In the genomic region with DNA sequence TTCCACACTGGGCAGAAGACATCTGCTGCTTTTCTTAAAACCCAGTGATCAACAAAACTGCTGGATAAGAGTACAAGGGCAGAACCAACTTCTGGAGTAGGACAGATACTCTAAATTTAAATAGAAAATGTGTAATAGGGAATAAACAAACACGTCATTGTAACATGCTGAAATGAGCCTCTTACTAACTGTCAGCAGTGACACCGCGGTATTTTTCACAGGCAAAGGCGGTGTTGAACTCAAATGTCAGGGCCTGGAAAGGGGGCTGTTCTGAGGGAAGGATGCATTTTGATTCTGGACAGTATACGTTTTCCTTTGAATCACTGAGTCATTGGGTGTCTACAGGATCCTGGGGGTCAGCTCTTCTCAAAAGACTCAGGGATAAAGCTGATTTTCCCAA, we compare ENCODE assay signal across 16 cellular contexts.
"Had no signal": no experiment of that assay in that cellular context is flagged by ENCODE, and none has a peak within 500 bp of the region (broad histone marks: within the 10 kb centered on the region; RNA-seq: fewer than 3 reads in every experiment).

No MANE protein-coding gene starts in this region.

- DNase-seq: activated B cell treated with CpG ODN at 0.5 μM for 24 hours; activated CD4-positive, alpha-beta memory T cell treated with anti-CD3 and anti-CD28 coated beads for 36 hours; activated CD4-positive, alpha-beta T cell treated with anti-CD3 and anti-CD28 coated beads for 48 hours; activated gamma-delta T cell; cerebellar nuclear complex; lower lobe of right lung; naive B cell; occipital lobe; stimulated activated CD4-positive, alpha-beta T cell treated with anti-CD3 and anti-CD28 coated beads, Interleukin-4, amount 100 ng/mL, for 4 hours; T1000 had no signal

- H3K9me3 Mint-ChIP-seq: activated B cell treated with CpG ODN at 0.5 μM for 24 hours; activated CD4-positive, alpha-beta memory T cell treated with anti-CD3 and anti-CD28 coated beads for 36 hours; activated naive CD4-positive, alpha-beta T cell treated with anti-CD3 and anti-CD28 coated beads, Interleukin-2, amount 50 U/mL, for 72 hours; naive B cell; stimulated activated naive CD8-positive, alpha-beta T cell treated with anti-CD3 and anti-CD28 coated beads, Interleukin-15, Interleukin-2, amounts not matched to agents 100 ng/mL and 50 ng/mL, for 24 hours had no signal

- H3K9me3 ChIP-seq: lower lobe of right lung, tibial nerve had no signal

- ATAC-seq: activated naive CD4-positive, alpha-beta T cell treated with anti-CD3 and anti-CD28 coated beads, Interleukin-2, amount 50 U/mL, for 72 hours; lower lobe of right lung had no signal

- H3K4me1 ChIP-seq: lower lobe of right lung had no signal

- FAIRE-seq: keratinocyte had no signal

- H3K4me3 Mint-ChIP-seq: activated B cell treated with CpG ODN at 0.5 μM for 24 hours; activated CD4-positive, alpha-beta memory T cell treated with anti-CD3 and anti-CD28 coated beads for 36 hours; stimulated activated naive CD8-positive, alpha-beta T cell treated with anti-CD3 and anti-CD28 coated beads, Interleukin-15, Interleukin-2, amounts not matched to agents 100 ng/mL and 50 ng/mL, for 24 hours had no signal

- H3K27ac Mint-ChIP-seq: activated CD4-positive, alpha-beta memory T cell treated with anti-CD3 and anti-CD28 coated beads for 36 hours; stimulated activated naive CD8-positive, alpha-beta T cell treated with anti-CD3 and anti-CD28 coated beads, Interleukin-15, Interleukin-2, amounts not matched to agents 100 ng/mL and 50 ng/mL, for 24 hours had no signal

- H3K4me1 Mint-ChIP-seq: activated B cell treated with CpG ODN at 0.5 μM for 24 hours, naive B cell had no signal

- H3K4me3 ChIP-seq: coronary artery, lower lobe of right lung, tibial nerve had no signal

- H3K27me3 ChIP-seq: tibial nerve had no signal

- H3K27ac ChIP-seq: coronary artery, epithelial cell of prostate, lower lobe of right lung had no signal

- H3K27me3 Mint-ChIP-seq: activated B cell treated with CpG ODN at 0.5 μM for 24 hours; activated CD4-positive, alpha-beta memory T cell treated with anti-CD3 and anti-CD28 coated beads for 36 hours; naive B cell; stimulated activated naive CD8-positive, alpha-beta T cell treated with anti-CD3 and anti-CD28 coated beads, Interleukin-15, Interleukin-2, amounts not matched to agents 100 ng/mL and 50 ng/mL, for 24 hours had no signal
